In the genomic region with DNA sequence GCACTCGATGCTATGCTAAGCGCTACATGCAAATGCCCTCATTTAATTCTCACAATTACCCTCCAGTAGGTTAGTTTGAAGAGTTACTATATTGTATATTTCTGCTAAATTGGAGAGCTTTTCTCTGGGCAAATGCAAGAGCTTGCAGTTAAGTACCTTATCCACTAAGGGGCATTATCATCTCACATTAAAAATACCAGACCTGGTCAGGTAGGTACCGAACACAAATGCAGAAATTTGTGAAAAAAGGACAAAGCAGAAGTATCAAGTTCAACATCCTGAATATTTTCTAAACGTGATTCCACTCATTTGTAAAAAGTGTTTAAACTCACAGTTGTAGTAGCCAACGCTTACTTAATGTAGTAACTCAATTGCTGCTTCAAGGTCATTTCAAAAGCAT, we compare ENCODE assay signal across 8 cellular contexts. TPM values are rescaled to one million over a fixed set of nuclear protein-coding genes. Genes with fewer than 3 reads are reported as not detected.
DNase-seq lines count a peak whose midpoint lies in the region; ATAC-seq and TF ChIP-seq lines count a peak whose summit lies in the region.

No MANE protein-coding gene starts in this region.

- ATAC-seq in GM21576 (IDR thresholded peaks at IDR 0.05; ENCODE audit: unreplicated experiment) (no peak), Right ventricle myocardium inferior (no peak)

- intact Hi-C loops in Right ventricle myocardium inferior (cut with DNase I), result loop anchor here (1.0 to 10.0 kb wide), 2 partner anchors 111 to 144 kb away; no protein-coding TSS in a partner anchor

- in situ Hi-C loops in astrocyte of the cerebellum (cut with HindIII; ENCODE audit: low sequenced_read_pairs), result loop anchor here (25.0 kb wide), 1 partner anchor 149 kb away; no protein-coding TSS in a partner anchor

- no peak overlapping the region for H3K4me3 ChIP-seq in GM12864 (ENCODE audit: low read depth, low read length)
- no peak overlapping the region for H3K4me3 ChIP-seq in astrocyte of the cerebellum (ENCODE audit: low read depth, low read length)

- TF ChIP-seq CTCF in GM12864 (IDR thresholded peaks at IDR 0.05; ENCODE audit: low read depth, low read length, missing control alignments), result peak; percentile 53
- TF ChIP-seq CTCF in astrocyte of the cerebellum (IDR thresholded peaks at IDR 0.05; ENCODE audit: low read depth, low read length, missing control alignments), result peak; percentile 53

- no peak for DNase-seq in GM12864 (ENCODE audit: low read depth)
- DNase-seq in NAMALWA (ENCODE audit: low spot score), result peak; percentile 64
- DNase-seq in astrocyte of the cerebellum (ENCODE audit: low read depth), result no peak
- DNase-seq in midbrain (lab: John Stamatoyannopoulos, UW), result peak; percentile 33
- DNase-seq in NCI-H446 treated with DMSO at 0.1 percent for 48 hours (lab: John Stamatoyannopoulos, UW), result no peak
- DNase-seq in stimulated activated CD4-positive, alpha-beta T cell treated with anti-CD3 and anti-CD28 coated beads, Interleukin-2, amount 100 ng/mL, for 24 hours, result no peak
- DNase-seq in Right ventricle myocardium inferior (ENCODE audit: missing footprints), result no peak

RNA-seq across cellular contexts. Expression of a gene that starts 52.2 kb away (rescaled TPM):
- 5.1 TPM for total RNA-seq in Right ventricle myocardium inferior

Comparison
In these comparisons a context has a peak if more than half of its experiments do, and no peak if none do; other contexts are left out.
1. DNase-seq: peak in NAMALWA (single experiment) and midbrain (single experiment); none in GM12864 (single experiment), astrocyte of the cerebellum (single experiment), NCI-H446 treated with DMSO at 0.1 percent for 48 hours (single experiment), stimulated activated CD4-positive, alpha-beta T cell treated with anti-CD3 and anti-CD28 coated beads, Interleukin-2, amount 100 ng/mL, for 24 hours (0 of 2) and Right ventricle myocardium inferior (single experiment).